ENCODE assay signal across 9 cellular contexts in genomic region chr2:181772777-181773176, GRCh38.
"Had no signal": no experiment of that assay in that cellular context is flagged by ENCODE, and none has a peak within 500 bp of the region (broad histone marks: within the 10 kb centered on the region; RNA-seq: fewer than 3 reads in every experiment).

No MANE protein-coding gene starts in this region.

- H3K27ac ChIP-seq: GM23248, HL-60 had no signal

- H3K9ac ChIP-seq: GM23248 had no signal

- DNase-seq: GM23248, H9, HCEC 1CT, HFFc6, KG1 had no signal

- FAIRE-seq: H1, H54, HepG2 had no signal

- H3K4me3 ChIP-seq: GM23248 had no signal

- ATAC-seq: HepG2 had no signal

- H2AFZ ChIP-seq: GM23248 had no signal
